In the genomic region with DNA sequence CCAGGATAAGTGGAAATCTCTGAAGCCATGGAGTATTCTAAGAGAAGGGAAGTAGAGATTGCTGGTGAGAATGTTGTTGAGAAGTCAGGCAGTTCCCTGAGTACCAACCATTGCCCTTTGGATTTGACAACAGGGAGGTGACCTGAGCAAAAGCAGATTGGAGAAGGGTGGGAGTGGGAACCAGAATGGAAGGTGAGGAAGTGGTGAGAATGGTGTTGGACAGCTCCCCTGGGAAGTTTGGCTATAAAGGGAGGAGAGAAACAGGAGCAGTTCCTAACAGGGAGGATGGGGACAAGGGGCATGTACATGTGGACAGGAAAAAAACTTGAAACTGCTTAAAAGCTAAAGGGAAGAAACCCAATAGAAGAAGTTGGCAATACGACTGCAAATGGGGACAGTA, we compare ENCODE assay signal across 15 cellular contexts.
"Had no signal": no experiment of that assay in that cellular context is flagged by ENCODE, and none has a peak within 500 bp of the region (broad histone marks: within the 10 kb centered on the region; RNA-seq: fewer than 3 reads in every experiment).

No MANE protein-coding gene starts in this region.

- H3K4me2 ChIP-seq: hepatocyte had no signal

- DNase-seq: activated CD4-positive, alpha-beta T cell treated with anti-CD3 and anti-CD28 coated beads for 36 hours; activated CD8-positive, alpha-beta T cell treated with anti-CD3 and anti-CD28 coated beads, Interleukin-2, amount 10 ng/mL, durations not matched to agents 7 days and 5 days; activated naive CD4-positive, alpha-beta T cell treated with anti-CD3 and anti-CD28 coated beads, Interleukin-2, amount 10 ng/mL, durations not matched to agents 7 days and 5 days; adrenal gland; esophagus squamous epithelium; islet precursor cell; left lung; mesenchymal stem cell; natural killer cell; posterior cingulate gyrus; retina; stimulated activated naive CD4-positive, alpha-beta T cell; transverse colon had no signal

- H3K4me1 ChIP-seq: adrenal gland had no signal

- H2AFZ ChIP-seq: hepatocyte had no signal

- H3K36me3 ChIP-seq: cardiac muscle cell had no signal

- H3K79me2 ChIP-seq: hepatocyte had no signal

- H3K27me3 ChIP-seq: adrenal gland, cardiac muscle cell, esophagus squamous epithelium, hepatocyte, left lung, transverse colon had no signal

- H3K9me3 ChIP-seq: adrenal gland, esophagus squamous epithelium, left lung, transverse colon had no signal

- H3K27ac ChIP-seq: adrenal gland, cardiac muscle cell, esophagus squamous epithelium, hepatocyte, left lung, transverse colon had no signal

- ATAC-seq: activated CD4-positive, alpha-beta T cell treated with anti-CD3 and anti-CD28 coated beads for 36 hours; activated CD8-positive, alpha-beta T cell treated with anti-CD3 and anti-CD28 coated beads, Interleukin-2, amount 10 ng/mL, durations not matched to agents 7 days and 5 days; left lung; natural killer cell had no signal

- H3K4me3 ChIP-seq: adrenal gland, cardiac muscle cell, esophagus squamous epithelium, hepatocyte, left lung, transverse colon had no signal
